Comparison of ENCODE assay signal across 20 cellular contexts in the genomic region with DNA sequence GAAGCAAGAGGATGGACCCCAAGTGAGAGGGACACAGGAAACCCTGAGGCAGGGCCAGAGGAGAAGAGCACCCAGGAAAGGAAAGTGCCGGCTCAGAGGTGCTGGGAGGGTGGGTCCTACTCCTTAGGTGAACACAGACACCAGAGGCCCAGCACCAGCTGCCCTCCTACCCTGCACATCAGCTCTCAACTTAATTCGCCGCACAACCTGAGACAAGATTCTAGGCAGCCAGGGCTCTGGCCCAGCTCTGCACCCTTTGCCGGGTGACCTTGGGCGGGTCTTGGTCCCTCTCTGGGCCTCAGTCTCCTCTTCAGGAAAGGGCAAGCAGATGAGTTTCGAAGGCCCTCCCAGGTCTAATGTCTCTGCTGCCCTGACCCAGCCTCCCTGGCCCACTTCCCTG.
"Had no signal": no experiment of that assay in that cellular context is flagged by ENCODE, and none has a peak within 500 bp of the region (broad histone marks: within the 10 kb centered on the region; RNA-seq: fewer than 3 reads in every experiment).

No MANE protein-coding gene starts in this region.

- H3K27ac Mint-ChIP-seq: activated naive CD4-positive, alpha-beta T cell treated with anti-CD3 and anti-CD28 coated beads for 36 hours; mesothelial cell of epicardium had no signal

- H3K9me3 ChIP-seq: gastrocnemius medialis, tibial artery had no signal

- H3K36me3 Mint-ChIP-seq: mesothelial cell of epicardium had no signal

- H3K27ac ChIP-seq: coronary artery, gastrocnemius medialis, tibial artery, VCaP had no signal

- H3K4me3 ChIP-seq: coronary artery, gastrocnemius medialis, lung, tibial artery had no signal

- H3K9me3 Mint-ChIP-seq: activated naive CD4-positive, alpha-beta T cell treated with anti-CD3 and anti-CD28 coated beads for 36 hours; mesothelial cell of epicardium; nephron had no signal

- DNase-seq: activated CD4-positive, alpha-beta T cell treated with anti-CD3 and anti-CD28 coated beads, Interleukin-2, amount 50 U/mL, for 1 hour; activated CD4-positive, CD25-positive, alpha-beta regulatory T cell treated with anti-CD3 and anti-CD28 coated beads, Interleukin-2, amount 50 U/mL, for 72 hours; activated naive CD4-positive, alpha-beta T cell treated with anti-CD3 and anti-CD28 coated beads for 36 hours; aorta; gastrocnemius medialis; head of caudate nucleus; kidney; nucleus accumbens; retina; stimulated activated naive CD4-positive, alpha-beta T cell treated with Interleukin-2 at 50 U/mL for 16 hours; substantia nigra; T-helper 2 cell; tibial artery had no signal

- H3K27me3 ChIP-seq: gastrocnemius medialis, tibial artery had no signal

- H3K36me3 ChIP-seq: gastrocnemius medialis, tibial artery had no signal

- H3K4me3 Mint-ChIP-seq: activated naive CD4-positive, alpha-beta T cell treated with anti-CD3 and anti-CD28 coated beads for 36 hours; mesothelial cell of epicardium; nephron had no signal

- H3K4me1 ChIP-seq: gastrocnemius medialis, tibial artery had no signal

- ATAC-seq: esophagus mucosa, gastrocnemius medialis, left lobe of liver had no signal
